In genomic region chr18:11859282-11859797, GRCh38 we compare ENCODE assay signal across 15 cellular contexts. TPM values are rescaled to one million over a fixed set of nuclear protein-coding genes. Genes with fewer than 3 reads are reported as not detected.
A peak's percentile ranks its signal among the peaks of the same experiment; 100 is the strongest.
DNase-seq lines count a peak whose midpoint lies in the region; ATAC-seq lines count a peak whose summit lies in the region.
"Had no signal": no experiment of that assay in that cellular context is flagged by ENCODE, and none has a peak within 500 bp of the region (broad histone marks: within the 10 kb centered on the region; RNA-seq: fewer than 3 reads in every experiment).

No MANE protein-coding gene starts in this region.

- intact Hi-C loops in activated CD4-positive, alpha-beta T cell treated with anti-CD3 and anti-CD28 coated beads for 36 hours (cut with DNase I, micrococcal nuclease), result no loop called here
- intact Hi-C loops in activated T-helper 1 cell treated with anti-CD3 and anti-CD28 coated beads, Interleukin-12 subunit alpha, Interleukin-12 subunit beta, Interleukin-2, Interleukin-4 antibody, amounts not matched to agents 30 ng/mL and 10 ng/mL and 1 ng/mL, durations not matched to agents 14 hours and 24 hours and 36 hours (cut with micrococcal nuclease), result no loop called here
- intact Hi-C loops in Right ventricle myocardium superior (cut with DNase I), result no loop called here

- no peak overlapping the region for H3K4me3 Mint-ChIP-seq in activated CD4-positive, alpha-beta T cell treated with anti-CD3 and anti-CD28 coated beads for 36 hours
- no peak overlapping the region for H3K4me3 Mint-ChIP-seq in T-helper 17 cell
- no peak overlapping the region for H3K4me3 Mint-ChIP-seq in stimulated activated naive B cell treated with anti-CD40 and anti-IgM and Interleukin-4, amounts not matched to agents 10 μg/mL and 1 μg/mL and 100 μg/mL, for 72 hours
- no peak overlapping the region for H3K4me3 Mint-ChIP-seq in activated T-helper 1 cell treated with anti-CD3 and anti-CD28 coated beads, Interleukin-12 subunit alpha, Interleukin-12 subunit beta, Interleukin-2, Interleukin-4 antibody, amounts not matched to agents 30 ng/mL and 10 ng/mL and 1 ng/mL, durations not matched to agents 14 hours and 24 hours and 36 hours
- H3K4me3 Mint-ChIP-seq: CD4-positive, CD25-positive, alpha-beta regulatory T cell had no signal

- DNase-seq in activated CD4-positive, alpha-beta T cell treated with anti-CD3 and anti-CD28 coated beads for 36 hours, result no peak
- no peak for DNase-seq in activated CD4-positive, alpha-beta T cell treated with anti-CD3 and anti-CD28 coated beads, Interleukin-2, amount 50 U/mL, for 1 hour
- DNase-seq in T-helper 17 cell (no peak), kidney tubule cell (ENCODE audit: low spot score) (peak; percentile 43), NCI-H2227 (lab: John Stamatoyannopoulos, UW; ENCODE audit: unreplicated experiment) (no peak), Right ventricle myocardium superior (no peak)
- no peak for DNase-seq in stimulated activated naive B cell treated with anti-CD40 and anti-IgM and Interleukin-4, amounts not matched to agents 10 μg/mL and 1 μg/mL and 100 μg/mL, for 72 hours
- no peak for DNase-seq in activated T-helper 1 cell treated with anti-CD3 and anti-CD28 coated beads, Interleukin-12 subunit alpha, Interleukin-12 subunit beta, Interleukin-2, Interleukin-4 antibody, amounts not matched to agents 30 ng/mL and 10 ng/mL and 1 ng/mL, durations not matched to agents 14 hours and 24 hours and 36 hours (ENCODE audit: low spot score)
- DNase-seq: 8988T; activated naive CD4-positive, alpha-beta T cell treated with Interleukin-2 at 50 U/mL for 16 hours; CD4-positive, CD25-positive, alpha-beta regulatory T cell; effector CD4-positive, alpha-beta T cell; NCI-H774; SHP77 had no signal

- CTCF ChIA-PET in activated CD4-positive, alpha-beta T cell treated with anti-CD3 and anti-CD28 coated beads for 36 hours (lab: Charles Lee), result interaction anchor here (0.9 kb wide), 1 partner anchor 79 kb away, joined by 5 read pairs; no protein-coding TSS in a partner anchor

- H3K36me3 Mint-ChIP-seq in activated CD4-positive, alpha-beta T cell treated with anti-CD3 and anti-CD28 coated beads for 36 hours (ENCODE audit: low read depth), result no peaks in the 10 kb centered on the region
- peaks cover 3% of the 10 kb centered on the region for H3K36me3 Mint-ChIP-seq in T-helper 17 cell (ENCODE audit: low read depth)
- peaks cover 1 to 9% of the 10 kb centered on the region in 2 donors for H3K36me3 Mint-ChIP-seq in stimulated activated naive B cell treated with anti-CD40 and anti-IgM and Interleukin-4, amounts not matched to agents 10 μg/mL and 1 μg/mL and 100 μg/mL, for 72 hours
- no peaks in the 10 kb centered on the region for H3K36me3 Mint-ChIP-seq in activated T-helper 1 cell treated with anti-CD3 and anti-CD28 coated beads, Interleukin-12 subunit alpha, Interleukin-12 subunit beta, Interleukin-2, Interleukin-4 antibody, amounts not matched to agents 30 ng/mL and 10 ng/mL and 1 ng/mL, durations not matched to agents 14 hours and 24 hours and 36 hours (ENCODE audit: low read depth)

- H3K9me3 ChIP-seq in T-helper 17 cell (ENCODE audit: control insufficient read depth, low read length, poor library complexity, severe bottlenecking), result no peaks in the 10 kb centered on the region
- H3K9me3 ChIP-seq: tibial nerve had no signal

- no peaks in the 10 kb centered on the region for H3K27me3 Mint-ChIP-seq in activated CD4-positive, alpha-beta T cell treated with anti-CD3 and anti-CD28 coated beads for 36 hours
- peaks cover 6% of the 10 kb centered on the region for H3K27me3 Mint-ChIP-seq in T-helper 17 cell
- no peaks in the 10 kb centered on the region for H3K27me3 Mint-ChIP-seq in stimulated activated naive B cell treated with anti-CD40 and anti-IgM and Interleukin-4, amounts not matched to agents 10 μg/mL and 1 μg/mL and 100 μg/mL, for 72 hours
- H3K27me3 Mint-ChIP-seq in activated T-helper 1 cell treated with anti-CD3 and anti-CD28 coated beads, Interleukin-12 subunit alpha, Interleukin-12 subunit beta, Interleukin-2, Interleukin-4 antibody, amounts not matched to agents 30 ng/mL and 10 ng/mL and 1 ng/mL, durations not matched to agents 14 hours and 24 hours and 36 hours (ENCODE audit: insufficient read depth), result peaks cover 3% of the 10 kb centered on the region

- POLR2A ChIA-PET in activated CD4-positive, alpha-beta T cell treated with anti-CD3 and anti-CD28 coated beads for 36 hours (lab: Charles Lee), result no interaction called here

- peak overlapping the region; percentile 32 for H3K27ac Mint-ChIP-seq in activated CD4-positive, alpha-beta T cell treated with anti-CD3 and anti-CD28 coated beads for 36 hours
- H3K27ac Mint-ChIP-seq in T-helper 17 cell, result peak overlapping the region; percentile 21
- H3K27ac Mint-ChIP-seq in stimulated activated naive B cell treated with anti-CD40 and anti-IgM and Interleukin-4, amounts not matched to agents 10 μg/mL and 1 μg/mL and 100 μg/mL, for 72 hours, result peak overlapping the region; percentile 57
- no peak overlapping the region for H3K27ac Mint-ChIP-seq in activated T-helper 1 cell treated with anti-CD3 and anti-CD28 coated beads, Interleukin-12 subunit alpha, Interleukin-12 subunit beta, Interleukin-2, Interleukin-4 antibody, amounts not matched to agents 30 ng/mL and 10 ng/mL and 1 ng/mL, durations not matched to agents 14 hours and 24 hours and 36 hours

- H3K4me1 Mint-ChIP-seq in activated CD4-positive, alpha-beta T cell treated with anti-CD3 and anti-CD28 coated beads for 36 hours, result peaks cover 10% of the 10 kb centered on the region
- peaks cover 5% of the 10 kb centered on the region for H3K4me1 Mint-ChIP-seq in T-helper 17 cell
- H3K4me1 Mint-ChIP-seq in stimulated activated naive B cell treated with anti-CD40 and anti-IgM and Interleukin-4, amounts not matched to agents 10 μg/mL and 1 μg/mL and 100 μg/mL, for 72 hours, result peaks cover 5 to 6% of the 10 kb centered on the region in 2 donors
- H3K4me1 Mint-ChIP-seq in activated T-helper 1 cell treated with anti-CD3 and anti-CD28 coated beads, Interleukin-12 subunit alpha, Interleukin-12 subunit beta, Interleukin-2, Interleukin-4 antibody, amounts not matched to agents 30 ng/mL and 10 ng/mL and 1 ng/mL, durations not matched to agents 14 hours and 24 hours and 36 hours (ENCODE audit: low read depth), result no peaks in the 10 kb centered on the region

- no peaks in the 10 kb centered on the region for H3K9me3 Mint-ChIP-seq in activated CD4-positive, alpha-beta T cell treated with anti-CD3 and anti-CD28 coated beads for 36 hours (ENCODE audit: low read depth)
- H3K9me3 Mint-ChIP-seq in stimulated activated naive B cell treated with anti-CD40 and anti-IgM and Interleukin-4, amounts not matched to agents 10 μg/mL and 1 μg/mL and 100 μg/mL, for 72 hours, result no peaks in the 10 kb centered on the region
- no peaks in the 10 kb centered on the region for H3K9me3 Mint-ChIP-seq in activated T-helper 1 cell treated with anti-CD3 and anti-CD28 coated beads, Interleukin-12 subunit alpha, Interleukin-12 subunit beta, Interleukin-2, Interleukin-4 antibody, amounts not matched to agents 30 ng/mL and 10 ng/mL and 1 ng/mL, durations not matched to agents 14 hours and 24 hours and 36 hours
- H3K9me3 Mint-ChIP-seq: CD4-positive, CD25-positive, alpha-beta regulatory T cell had no signal

- ATAC-seq in activated CD4-positive, alpha-beta T cell treated with anti-CD3 and anti-CD28 coated beads for 36 hours, result no peak
- ATAC-seq in T-helper 17 cell (no peak), Right ventricle myocardium superior (ENCODE audit: poor library complexity) (no peak)
- ATAC-seq in stimulated activated naive B cell treated with anti-CD40 and anti-IgM and Interleukin-4, amounts not matched to agents 10 μg/mL and 1 μg/mL and 100 μg/mL, for 72 hours (replicated peaks), result no peak

RNA-seq across cellular contexts. Expression of gene CHMP1B, which starts 8.1 kb away (rescaled TPM):
- 10 to 100 TPM; 20.4 to 20.9 TPM for total RNA-seq in activated CD4-positive, alpha-beta T cell treated with anti-CD3 and anti-CD28 coated beads for 36 hours
- total RNA-seq in T-helper 17 cell (10 to 100 TPM; 81.4 to 98.5 TPM), Right ventricle myocardium superior (26.5 TPM)
- 24.8 and 26.8 TPM in 2 replicates for total RNA-seq in activated T-helper 1 cell treated with anti-CD3 and anti-CD28 coated beads, Interleukin-12 subunit alpha, Interleukin-12 subunit beta, Interleukin-2, Interleukin-4 antibody, amounts not matched to agents 30 ng/mL and 10 ng/mL and 1 ng/mL, durations not matched to agents 14 hours and 24 hours and 36 hours

RNA-seq across cellular contexts. Expression of gene MPPE1, which starts 48.8 kb away (rescaled TPM):
- total RNA-seq in activated CD4-positive, alpha-beta T cell treated with anti-CD3 and anti-CD28 coated beads for 36 hours, result 10 to 100 TPM; 22.4 to 29.6 TPM
- total RNA-seq in T-helper 17 cell, result 10 to 100 TPM; 72.9 to 79.3 TPM
- total RNA-seq in activated T-helper 1 cell treated with anti-CD3 and anti-CD28 coated beads, Interleukin-12 subunit alpha, Interleukin-12 subunit beta, Interleukin-2, Interleukin-4 antibody, amounts not matched to agents 30 ng/mL and 10 ng/mL and 1 ng/mL, durations not matched to agents 14 hours and 24 hours and 36 hours, result 45.8 and 47.4 TPM in 2 replicates
- 35.7 TPM for total RNA-seq in Right ventricle myocardium superior
